ENCODE assay signal across 8 cellular contexts in genomic region chr17:40101367-40102210, GRCh38. TPM values are rescaled to one million over a fixed set of nuclear protein-coding genes. Genes with fewer than 3 reads are reported as not detected.
DNase-seq lines count a peak whose midpoint lies in the region; ATAC-seq and TF ChIP-seq lines count a peak whose summit lies in the region.

No MANE protein-coding gene starts in this region.

- peak overlapping the region; percentile 73 for H3K27ac Mint-ChIP-seq in activated T-helper 2 cell treated with anti-CD3 and anti-CD28 coated beads, Interferon-gamma antibody, Interleukin-2, Interleukin-4, amounts not matched to agents 10 μg/mL and 5 μg/mL and 100 μg/mL, durations not matched to agents 14 hours and 24 hours and 36 hours
- peak overlapping the region in 5 of 6 donors; percentile 95 to 98 (median 97) for H3K27ac Mint-ChIP-seq in immature natural killer cell
- H3K27ac Mint-ChIP-seq in stimulated activated naive CD8-positive, alpha-beta T cell treated with anti-CD3 and anti-CD28 coated beads, Interleukin-15, amount 100 ng/mL, for 72 hours = peak overlapping the region; percentile 65 to 75

- H3K4me3 ChIP-seq in SK-N-SH (ENCODE audit: low read depth in 2 of 2, low read length in 1 of 2) = peak overlapping the region in 1 of 2 experiments; percentile 96; a peak in 3 of 4 replicates

- peaks cover under 1% of the 10 kb centered on the region for H3K27me3 Mint-ChIP-seq in activated T-helper 2 cell treated with anti-CD3 and anti-CD28 coated beads, Interferon-gamma antibody, Interleukin-2, Interleukin-4, amounts not matched to agents 10 μg/mL and 5 μg/mL and 100 μg/mL, durations not matched to agents 14 hours and 24 hours and 36 hours (ENCODE audit: low read depth)
- H3K27me3 Mint-ChIP-seq in immature natural killer cell (ENCODE audit: low read depth in 3 of 3) = peaks cover 13 to 18% (median 13%) of the 10 kb centered on the region in 3 donors
- H3K27me3 Mint-ChIP-seq in stimulated activated naive CD8-positive, alpha-beta T cell treated with anti-CD3 and anti-CD28 coated beads, Interleukin-15, amount 100 ng/mL, for 72 hours = no peaks in the 10 kb centered on the region

- no peak for TF ChIP-seq EP300 in SK-N-SH (IDR thresholded peaks at IDR 0.05; ENCODE audit: borderline replicate concordance in 1 of 2, low read depth in 1 of 2, low read length in 1 of 2)

- no peaks in the 10 kb centered on the region for H3K9me3 Mint-ChIP-seq in activated T-helper 2 cell treated with anti-CD3 and anti-CD28 coated beads, Interferon-gamma antibody, Interleukin-2, Interleukin-4, amounts not matched to agents 10 μg/mL and 5 μg/mL and 100 μg/mL, durations not matched to agents 14 hours and 24 hours and 36 hours
- no peaks in the 10 kb centered on the region for H3K9me3 Mint-ChIP-seq in immature natural killer cell
- H3K9me3 Mint-ChIP-seq in stimulated activated naive CD8-positive, alpha-beta T cell treated with anti-CD3 and anti-CD28 coated beads, Interleukin-15, amount 100 ng/mL, for 72 hours = no peaks in the 10 kb centered on the region

- H3F3A ChIP-seq in SK-N-SH (replicated peaks; ENCODE audit: insufficient read depth) = peaks cover 7% of the 10 kb centered on the region

- H2AFZ ChIP-seq in SK-N-SH (ENCODE audit: low read depth) = no peak overlapping the region

- POLR2A ChIA-PET in SK-N-SH (lab: Yijun Ruan, JAX) = interaction anchor here (0.9 to 3.3 kb wide), 4 partner anchors 8 to 39 kb away, joined by 3 to 25 read pairs (median 4); partner anchors contain the start of gene CASC3

- H3K27me3 ChIP-seq in SK-N-SH (ENCODE audit: insufficient read depth) = no peaks in the 10 kb centered on the region

- ATAC-seq in SK-N-SH treated with all-trans-retinoic acid at 6 μM for 48 hours = no peak
- no peak for ATAC-seq in stimulated activated naive CD8-positive, alpha-beta T cell treated with anti-CD3 and anti-CD28 coated beads, Interleukin-15, amount 100 ng/mL, for 72 hours
- no peak for ATAC-seq in HG02759 (IDR thresholded peaks at IDR 0.05; ENCODE audit: unreplicated experiment)

- H3K9ac ChIP-seq in SK-N-SH = peak overlapping the region; percentile 99

- peaks cover 31% of the 10 kb centered on the region for H3K79me2 ChIP-seq in SK-N-SH (ENCODE audit: insufficient read depth)

- H3K4me2 ChIP-seq in SK-N-SH = peak overlapping the region; percentile 96

- DNase-seq in SK-N-SH (no peak), immature natural killer cell (no peak), NCI-H345 (lab: John Stamatoyannopoulos, UW) (no peak), T1000 (lab: John Stamatoyannopoulos, UW) (no peak)
- DNase-seq in activated T-helper 2 cell treated with anti-CD3 and anti-CD28 coated beads, Interferon-gamma antibody, Interleukin-2, Interleukin-4, amounts not matched to agents 10 μg/mL and 5 μg/mL and 100 μg/mL, durations not matched to agents 14 hours and 24 hours and 36 hours (ENCODE audit: low spot score) = no peak
- DNase-seq in stimulated activated naive CD8-positive, alpha-beta T cell treated with anti-CD3 and anti-CD28 coated beads, Interleukin-15, amount 100 ng/mL, for 72 hours = no peak

- CTCF ChIA-PET in SK-N-SH (lab: Yijun Ruan, JAX) = interaction anchor here (0.9 to 12.5 kb wide), 9 partner anchors 10 to 119 kb away, joined by 3 to 98 read pairs (median 9); partner anchors contain the start of gene THRA

- H3K9me2 ChIP-seq in SK-N-SH = no peaks in the 10 kb centered on the region

- H3K9me3 ChIP-seq in SK-N-SH = no peaks in the 10 kb centered on the region

- H3K4me3 Mint-ChIP-seq in activated T-helper 2 cell treated with anti-CD3 and anti-CD28 coated beads, Interferon-gamma antibody, Interleukin-2, Interleukin-4, amounts not matched to agents 10 μg/mL and 5 μg/mL and 100 μg/mL, durations not matched to agents 14 hours and 24 hours and 36 hours (ENCODE audit: low read depth) = peak overlapping the region; percentile 87
- H3K4me3 Mint-ChIP-seq in immature natural killer cell = peak overlapping the region; percentile 74 to 94 (median 85)
- H3K4me3 Mint-ChIP-seq in stimulated activated naive CD8-positive, alpha-beta T cell treated with anti-CD3 and anti-CD28 coated beads, Interleukin-15, amount 100 ng/mL, for 72 hours = peak overlapping the region; percentile 82 to 84

- TF ChIP-seq CTCF in SK-N-SH (IDR thresholded peaks at IDR 0.05) = no peak

- TF ChIP-seq RAD21 in SK-N-SH (IDR thresholded peaks at IDR 0.05; ENCODE audit: low read length) = no peak

- H3K36me3 Mint-ChIP-seq in activated T-helper 2 cell treated with anti-CD3 and anti-CD28 coated beads, Interferon-gamma antibody, Interleukin-2, Interleukin-4, amounts not matched to agents 10 μg/mL and 5 μg/mL and 100 μg/mL, durations not matched to agents 14 hours and 24 hours and 36 hours (ENCODE audit: low read depth) = peaks cover 23% of the 10 kb centered on the region
- no peaks in the 10 kb centered on the region for H3K36me3 Mint-ChIP-seq in immature natural killer cell

- H4K20me1 ChIP-seq in SK-N-SH (ENCODE audit: insufficient read depth) = 0 out of 2 replicates have a peak, but pooled peaks cover 3% of the 10 kb centered on the region

- intact Hi-C loops in activated T-helper 2 cell treated with anti-CD3 and anti-CD28 coated beads, Interferon-gamma antibody, Interleukin-2, Interleukin-4, amounts not matched to agents 10 μg/mL and 5 μg/mL and 100 μg/mL, durations not matched to agents 14 hours and 24 hours and 36 hours (cut with micrococcal nuclease) = loop anchor here (10.0 kb wide), 1 partner anchor 183 kb away; the partner anchor contains the start of gene CDC6

- H3K4me1 ChIP-seq in SK-N-SH (ENCODE audit: control insufficient read depth in 1 of 2, insufficient read depth in 2 of 2, low read depth in 1 of 2, low read length in 1 of 2) = peaks cover 14 to 28% of the 10 kb centered on the region in 2 experiments; a peak in 1 of 4 replicates

- H3K27ac ChIP-seq in SK-N-SH (ENCODE audit: low read depth in 2 of 2, low read length in 1 of 2) = peak overlapping the region; percentile 70 to 95; a peak in 3 of 4 replicates

- peaks cover 3 to 8% of the 10 kb centered on the region in 2 experiments for H3K36me3 ChIP-seq in SK-N-SH (replicated peaks in 1 of 2; ENCODE audit: control insufficient read depth in 1 of 2, insufficient read depth in 2 of 2, low read length in 1 of 2)

- peaks cover 72% of the 10 kb centered on the region for H3K4me1 Mint-ChIP-seq in activated T-helper 2 cell treated with anti-CD3 and anti-CD28 coated beads, Interferon-gamma antibody, Interleukin-2, Interleukin-4, amounts not matched to agents 10 μg/mL and 5 μg/mL and 100 μg/mL, durations not matched to agents 14 hours and 24 hours and 36 hours (ENCODE audit: low read depth)
- peaks cover 84 to 86% of the 10 kb centered on the region in 2 donors for H3K4me1 Mint-ChIP-seq in immature natural killer cell
- H3K4me1 Mint-ChIP-seq in stimulated activated naive CD8-positive, alpha-beta T cell treated with anti-CD3 and anti-CD28 coated beads, Interleukin-15, amount 100 ng/mL, for 72 hours = peaks cover 98% of the 10 kb centered on the region

- 81% methylated on average over 16 of the region's 16 CpGs for WGBS in SK-N-SH (ENCODE audit: low lambda C conversion rate)

TF ChIP-seq in SK-N-SH, 30 proteins besides CTCF, POLR2A, EP300 and RAD21 (continues in another document):
- no peak for TF ChIP-seq NRF1 (IDR thresholded peaks at IDR 0.05; ENCODE audit: low read depth, low read length)
- no peak for TF ChIP-seq GABPA (IDR thresholded peaks at IDR 0.05; ENCODE audit: low read depth)

TF ChIP-seq in SK-N-SH treated with all-trans-retinoic acid at 6 μM for 48 hours, 23 proteins besides CTCF, POLR2A, EP300 and RAD21:
- TF ChIP-seq TOX (CRISPR knock-in tag; IDR thresholded peaks at IDR 0.05; ENCODE audit: borderline replicate concordance) (no peak), PPARA (CRISPR knock-in tag; IDR thresholded peaks at IDR 0.05; ENCODE audit: borderline replicate concordance) (no peak)
TF ChIP-seq in SK-N-SH treated with all-trans-retinoic acid at 6 μM for 48 hours: peak in this region for 0.

RNA-seq across cellular contexts. Expression of gene NR1D1, which starts 1.2 kb away (rescaled TPM):
- 2.1 and 6.5 TPM in 2 replicates for polyA plus RNA-seq in SK-N-SH (2012; rRNA removed)
- polyA plus RNA-seq in SK-N-SH (2012; cell fraction: cytosol; rRNA removed) = 3.9 and 6.0 TPM in 2 replicates
- 16.9 and 17.9 TPM in 2 replicates for polyA plus RNA-seq in SK-N-SH (2012; cell fraction: nucleus; rRNA removed)
- 6.6 and 6.8 TPM in 2 replicates for total RNA-seq in activated T-helper 2 cell treated with anti-CD3 and anti-CD28 coated beads, Interferon-gamma antibody, Interleukin-2, Interleukin-4, amounts not matched to agents 10 μg/mL and 5 μg/mL and 100 μg/mL, durations not matched to agents 14 hours and 24 hours and 36 hours
- 1 to 10 TPM in 1 of 3 donors, under 1 TPM in 1, not detected in 1; 0.49 to 2.8 TPM for polyA plus RNA-seq in immature natural killer cell

RNA-seq across cellular contexts. Expression of gene MSL1, which starts 20.2 kb away (rescaled TPM):
- polyA plus RNA-seq in SK-N-SH (2012; rRNA removed) (30.2 and 39.8 TPM in 2 replicates), immature natural killer cell (10 to 100 TPM in 2 of 3 donors, 1 to 10 TPM in 1; 5.6 to 16.2 (median 11.1) TPM)
- polyA plus RNA-seq in SK-N-SH (2012; cell fraction: cytosol; rRNA removed) = 32.5 and 37.5 TPM in 2 replicates
- polyA plus RNA-seq in SK-N-SH (2012; cell fraction: nucleus; rRNA removed) = 55.2 and 97.3 TPM in 2 replicates
- 87.6 and 95.8 TPM in 2 replicates for total RNA-seq in activated T-helper 2 cell treated with anti-CD3 and anti-CD28 coated beads, Interferon-gamma antibody, Interleukin-2, Interleukin-4, amounts not matched to agents 10 μg/mL and 5 μg/mL and 100 μg/mL, durations not matched to agents 14 hours and 24 hours and 36 hours

RNA-seq across cellular contexts. Expression of gene CASC3, which starts 38.7 kb away (rescaled TPM):
- polyA plus RNA-seq in SK-N-SH (2012; rRNA removed) = 28.0 and 30.4 TPM in 2 replicates
- polyA plus RNA-seq in SK-N-SH (2012; cell fraction: cytosol; rRNA removed) = 20.8 and 21.3 TPM in 2 replicates
- polyA plus RNA-seq in SK-N-SH (2012; cell fraction: nucleus; rRNA removed) = 74.7 and 122 TPM in 2 replicates
- 118 and 120 TPM in 2 replicates for total RNA-seq in activated T-helper 2 cell treated with anti-CD3 and anti-CD28 coated beads, Interferon-gamma antibody, Interleukin-2, Interleukin-4, amounts not matched to agents 10 μg/mL and 5 μg/mL and 100 μg/mL, durations not matched to agents 14 hours and 24 hours and 36 hours
- polyA plus RNA-seq in immature natural killer cell = 10 to 100 TPM; 24.5 to 53.5 (median 27.7) TPM

RNA-seq across cellular contexts. Expression of gene THRA, which starts 38.8 kb away (rescaled TPM):
- 20.1 and 23.1 TPM in 2 replicates for polyA plus RNA-seq in SK-N-SH (2012; rRNA removed)
- polyA plus RNA-seq in SK-N-SH (2012; cell fraction: cytosol; rRNA removed) = 13.0 and 18.1 TPM in 2 replicates
- polyA plus RNA-seq in SK-N-SH (2012; cell fraction: nucleus; rRNA removed) = 13.7 and 14.4 TPM in 2 replicates
- 4.9 and 5.6 TPM in 2 replicates for total RNA-seq in activated T-helper 2 cell treated with anti-CD3 and anti-CD28 coated beads, Interferon-gamma antibody, Interleukin-2, Interleukin-4, amounts not matched to agents 10 μg/mL and 5 μg/mL and 100 μg/mL, durations not matched to agents 14 hours and 24 hours and 36 hours
- 10 to 100 TPM in 1 of 3 donors, 1 to 10 TPM in 2; 5.0 to 15.0 (median 8.0) TPM for polyA plus RNA-seq in immature natural killer cell

RNA-seq across cellular contexts. Expression of gene MED24, which starts 47.4 kb away (rescaled TPM):
- polyA plus RNA-seq in SK-N-SH (2012; rRNA removed) (62.8 and 64.5 TPM in 2 replicates), immature natural killer cell (10 to 100 TPM; 34.8 to 75.8 (median 53.2) TPM)
- polyA plus RNA-seq in SK-N-SH (2012; cell fraction: cytosol; rRNA removed) = 32.9 and 39.9 TPM in 2 replicates
- polyA plus RNA-seq in SK-N-SH (2012; cell fraction: nucleus; rRNA removed) = 178 and 231 TPM in 2 replicates
- 110 and 116 TPM in 2 replicates for total RNA-seq in activated T-helper 2 cell treated with anti-CD3 and anti-CD28 coated beads, Interferon-gamma antibody, Interleukin-2, Interleukin-4, amounts not matched to agents 10 μg/mL and 5 μg/mL and 100 μg/mL, durations not matched to agents 14 hours and 24 hours and 36 hours
